In the genomic region with DNA sequence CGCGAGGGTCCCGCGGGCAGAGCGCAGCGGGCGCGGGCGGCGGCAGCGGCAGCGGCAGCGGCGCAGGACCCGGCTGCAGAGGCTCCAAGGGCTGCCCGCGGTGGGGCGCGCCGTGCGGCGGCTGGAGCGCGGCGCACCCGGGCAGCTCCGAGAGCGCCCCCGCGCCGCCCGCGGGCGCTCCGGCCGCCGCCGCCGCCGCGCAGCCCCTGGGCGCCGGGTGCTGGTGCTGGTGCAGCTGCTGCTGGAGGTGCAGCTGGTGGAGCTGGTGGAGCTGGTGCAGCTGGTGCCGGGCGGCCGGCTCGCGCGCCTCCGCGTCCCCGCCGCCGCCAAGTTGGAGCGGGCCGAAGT, we compare ENCODE assay signal across 9 cellular contexts. TPM values are rescaled to one million over a fixed set of nuclear protein-coding genes. Genes with fewer than 3 reads are reported as not detected.
DNase-seq lines count a peak whose midpoint lies in the region; ATAC-seq, FAIRE-seq and TF ChIP-seq lines count a peak whose summit lies in the region.
"Had no signal": no experiment of that assay in that cellular context is flagged by ENCODE, and none has a peak within 500 bp of the region (broad histone marks: within the 10 kb centered on the region; RNA-seq: fewer than 3 reads in every experiment).

No MANE protein-coding gene starts in this region.

- H3K27ac ChIP-seq in A549 (peak overlapping the region; percentile 99), stomach (peak overlapping the region; percentile 88 to 99 (median 97))

- no peak for TF ChIP-seq POLR2A in A549 (IDR thresholded peaks at IDR 0.05; ENCODE audit: low read length)
- no peak for TF ChIP-seq POLR2A in stomach (IDR thresholded peaks at IDR 0.05)

- no peaks in the 10 kb centered on the region for H3K27me3 ChIP-seq in stomach

- H3K9me3 ChIP-seq in A549 (no peaks in the 10 kb centered on the region), iPS-18c (ENCODE audit: control insufficient read depth, insufficient read depth, low read length) (peaks cover 3% of the 10 kb centered on the region), stomach (no peaks in the 10 kb centered on the region)

- no peaks in the 10 kb centered on the region for H3K36me3 Mint-ChIP-seq in activated CD8-positive, alpha-beta T cell treated with anti-CD3 and anti-CD28 coated beads, Interleukin-2, amount 10 ng/mL, durations not matched to agents 7 days and 5 days (ENCODE audit: low read depth)

- TF ChIP-seq CTCF in A549 (IDR thresholded peaks at IDR 0.05) = no peak; the same call in 2 of the 3 replicates
- TF ChIP-seq CTCF in stomach (IDR thresholded peaks at IDR 0.05) = no peak

- DNase-seq in A549 (ENCODE audit: low read depth in 1 of 2, low spot score in 1 of 2) = no peak
- no peak for DNase-seq in activated CD8-positive, alpha-beta T cell treated with anti-CD3 and anti-CD28 coated beads, Interleukin-2, amount 10 ng/mL, durations not matched to agents 7 days and 5 days
- no peak for DNase-seq in stomach
- no peak for DNase-seq in SKM-1 treated with dmso at 0.1 percent for 144 hours (lab: John Stamatoyannopoulos, UW; ENCODE audit: unreplicated experiment)
- DNase-seq in stimulated activated CD4-positive, alpha-beta T cell treated with anti-CD3 and anti-CD28 coated beads, Interleukin-12 subunit alpha, Interleukin-12 subunit beta, amount 100 ng/mL, for 4 hours = no peak

- ATAC-seq in A549 (no peak), GM18520 (IDR thresholded peaks at IDR 0.05; ENCODE audit: unreplicated experiment) (peak; percentile 7), HG03097 (IDR thresholded peaks at IDR 0.05; ENCODE audit: low FRiP score, unreplicated experiment) (peak; percentile 12)
- ATAC-seq in activated CD8-positive, alpha-beta T cell treated with anti-CD3 and anti-CD28 coated beads, Interleukin-2, amount 10 ng/mL, durations not matched to agents 7 days and 5 days = peak; percentile 3

- no peak for FAIRE-seq in A549 (lab: Jason Lieb, UNC)
- FAIRE-seq: frontal cortex had no signal

- POLR2A ChIA-PET in A549 (lab: Yijun Ruan, JAX) = interaction anchor here (0.6 to 7.3 kb wide), 29 partner anchors 10 to 447 kb away, joined by 3 to 171 read pairs (median 15); a partner anchor contains a TSS
- POLR2A ChIA-PET in activated CD8-positive, alpha-beta T cell treated with anti-CD3 and anti-CD28 coated beads, Interleukin-2, amount 10 ng/mL, durations not matched to agents 7 days and 5 days (lab: Charles Lee) = interaction anchor here (0.6 to 1.7 kb wide), 24 partner anchors 10 to 447 kb away, joined by 3 to 24 read pairs (median 4); a partner anchor contains a TSS

- intact Hi-C loops in stomach (cut with DNase I; ENCODE audit: low total_unique reads) = no loop called here

- CTCF ChIA-PET in A549 (lab: Yijun Ruan, JAX) = interaction anchor here (0.9 to 38.0 kb wide), 16 partner anchors 9 to 434 kb away, joined by 3 to 1029 read pairs (median 4); no protein-coding TSS in a partner anchor
- CTCF ChIA-PET in activated CD8-positive, alpha-beta T cell treated with anti-CD3 and anti-CD28 coated beads, Interleukin-2, amount 10 ng/mL, durations not matched to agents 7 days and 5 days (lab: Charles Lee) = interaction anchor here (0.9 to 12.2 kb wide), 15 partner anchors 10 to 447 kb away, joined by 3 to 190 read pairs (median 7); no protein-coding TSS in a partner anchor

- H3K36me3 ChIP-seq in stomach = no peaks in the 10 kb centered on the region

- peak overlapping the region; percentile 92 for H3K4me3 Mint-ChIP-seq in activated CD8-positive, alpha-beta T cell treated with anti-CD3 and anti-CD28 coated beads, Interleukin-2, amount 10 ng/mL, durations not matched to agents 7 days and 5 days

- no peaks in the 10 kb centered on the region for H3K9me3 Mint-ChIP-seq in activated CD8-positive, alpha-beta T cell treated with anti-CD3 and anti-CD28 coated beads, Interleukin-2, amount 10 ng/mL, durations not matched to agents 7 days and 5 days (ENCODE audit: insufficient read depth)

- H3K4me2 ChIP-seq in A549 = peak overlapping the region; percentile 96; the same call in 2 of the 3 replicates

- peaks cover 11% of the 10 kb centered on the region for H3K27me3 Mint-ChIP-seq in activated CD8-positive, alpha-beta T cell treated with anti-CD3 and anti-CD28 coated beads, Interleukin-2, amount 10 ng/mL, durations not matched to agents 7 days and 5 days (ENCODE audit: low read depth)

- H3K4me1 Mint-ChIP-seq in activated CD8-positive, alpha-beta T cell treated with anti-CD3 and anti-CD28 coated beads, Interleukin-2, amount 10 ng/mL, durations not matched to agents 7 days and 5 days (ENCODE audit: low read depth) = peaks cover 17% of the 10 kb centered on the region

- WGBS in A549 (ENCODE audit: missing lambda C conversion rate) = 7% methylated on average over 3 of the region's 56 CpGs
- 0 to 1% (median 0%) methylated on average over 3 to 56 of the region's 56 CpGs for WGBS in stomach, 5 donors

- no peak overlapping the region for H3K27ac Mint-ChIP-seq in activated CD8-positive, alpha-beta T cell treated with anti-CD3 and anti-CD28 coated beads, Interleukin-2, amount 10 ng/mL, durations not matched to agents 7 days and 5 days

- peaks cover 55% of the 10 kb centered on the region for H3K4me1 ChIP-seq in A549
- peaks cover 32 to 56% (median 49%) of the 10 kb centered on the region in 4 donors for H3K4me1 ChIP-seq in stomach

- peak overlapping the region; percentile 87 for H3K4me3 ChIP-seq in A549
- peak overlapping the region; percentile 76 for H3K4me3 ChIP-seq in iPS-18c (ENCODE audit: insufficient read depth, low read depth, low read length)
- peak overlapping the region; percentile 61 to 99 (median 86) for H3K4me3 ChIP-seq in stomach

- TF ChIP-seq EP300 in A549 (IDR thresholded peaks at IDR 0.05) = no peak
- no peak for TF ChIP-seq EP300 in stomach (IDR thresholded peaks at IDR 0.05)

- no peak for TF ChIP-seq RAD21 in A549 (conservative IDR thresholded peaks at IDR 0.05 in 1 of 2, IDR thresholded peaks at IDR 0.05 in 1 of 2)

TF ChIP-seq in A549, 52 proteins besides CTCF, POLR2A, EP300 and RAD21:
- TF ChIP-seq FOXS1 (CRISPR knock-in tag; IDR thresholded peaks at IDR 0.05) = no peak
- TF ChIP-seq ESRRA (IDR thresholded peaks at IDR 0.05; ENCODE audit: borderline replicate concordance, low read length) = no peak
- TF ChIP-seq NFE2L2 (conservative IDR thresholded peaks at IDR 0.05; ENCODE audit: low read length) = no peak
- TF ChIP-seq, protein P1, sequence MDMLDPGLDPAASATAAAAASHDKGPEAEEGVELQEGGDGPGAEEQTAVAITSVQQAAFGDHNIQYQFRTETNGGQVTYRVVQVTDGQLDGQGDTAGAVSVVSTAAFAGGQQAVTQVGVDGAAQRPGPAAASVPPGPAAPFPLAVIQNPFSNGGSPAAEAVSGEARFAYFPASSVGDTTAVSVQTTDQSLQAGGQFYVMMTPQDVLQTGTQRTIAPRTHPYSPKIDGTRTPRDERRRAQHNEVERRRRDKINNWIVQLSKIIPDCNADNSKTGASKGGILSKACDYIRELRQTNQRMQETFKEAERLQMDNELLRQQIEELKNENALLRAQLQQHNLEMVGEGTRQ (IDR thresholded peaks at IDR 0.05) = no peak
TF ChIP-seq in A549: peak in this region for 0.

RNA-seq across cellular contexts. Expression of a gene that starts 0.6 kb away (rescaled TPM):
- polyA plus RNA-seq in A549 (2011; rRNA removed) (16.8 and 25.1 TPM in 2 replicates), A549 (2017; fragmentation: RNase III; extraction: RNeasy Plus Mini Kit Qiagen cat#74134 plus additional on column Dnase treatment) (47.9 to 67.5 TPM (median 54.9 TPM) in 3 replicates), stomach (10 to 100 TPM in 2 of 3 donors, 1 to 10 TPM in 1; 7.2 to 25.1 (median 17.0) TPM)
- 51.4 and 90.0 TPM in 2 replicates for polyA plus RNA-seq in A549 (2012; cell fraction: cytosol; rRNA removed)
- polyA plus RNA-seq in A549 (2012; cell fraction: nucleus; rRNA removed) = 63.3 and 123 TPM in 2 replicates
- 18.1 and 21.3 TPM in 2 replicates for polyA minus RNA-seq in A549 (2011; rRNA and poly(A)+ RNA removed)
- 1 to 10 TPM; 6.0 to 6.1 TPM for total RNA-seq in activated CD8-positive, alpha-beta T cell treated with anti-CD3 and anti-CD28 coated beads, Interleukin-2, amount 10 ng/mL, durations not matched to agents 7 days and 5 days
- 10 to 100 TPM in 1 of 5 donors, 1 to 10 TPM in 4; 2.6 to 30.4 (median 4.5) TPM for total RNA-seq in stomach

Comparison
In these comparisons a context has a peak if more than half of its experiments do, and no peak if none do; other contexts are left out.
1. ATAC-seq: peak in GM18520 (single experiment), HG03097 (single experiment) and activated CD8-positive, alpha-beta T cell treated with anti-CD3 and anti-CD28 coated beads, Interleukin-2, amount 10 ng/mL, durations not matched to agents 7 days and 5 days (single experiment); none in A549 (0 of 2).
2. Peak in every context shown above with its lines, with median percentiles within 50 percentile points of each other: H3K4me3 ChIP-seq.